ENCODE assay signal across 11 cellular contexts in genomic region chr11:18392434-18393321, GRCh38. TPM values are rescaled to one million over a fixed set of nuclear protein-coding genes. Genes with fewer than 3 reads are reported as not detected.
A peak's percentile ranks its signal among the peaks of the same experiment; 100 is the strongest.
DNase-seq lines count a peak whose midpoint lies in the region; ATAC-seq and TF ChIP-seq lines count a peak whose summit lies in the region.
"Had no signal": no experiment of that assay in that cellular context is flagged by ENCODE, and none has a peak within 500 bp of the region (broad histone marks: within the 10 kb centered on the region; RNA-seq: fewer than 3 reads in every experiment).

No MANE protein-coding gene starts in this region.

- H2AFZ ChIP-seq in OCI-LY7 (ENCODE audit: low read length): no peak overlapping the region

- no peak for ATAC-seq in activated CD4-positive, alpha-beta T cell treated with anti-CD3 and anti-CD28 coated beads for 36 hours
- no peak for ATAC-seq in stimulated activated naive CD8-positive, alpha-beta T cell treated with anti-CD3 and anti-CD28 coated beads, Interleukin-15, Interleukin-2, amounts not matched to agents 100 U/mL and 50 U/mL, for 24 hours
- ATAC-seq in GM21381 (IDR thresholded peaks at IDR 0.05; ENCODE audit: unreplicated experiment) (no peak), GM18909 (IDR thresholded peaks at IDR 0.05; ENCODE audit: poor library complexity, unreplicated experiment) (no peak)

- no peak for TF ChIP-seq EP300 in esophagus muscularis mucosa (IDR thresholded peaks at IDR 0.05)

- H3K27me3 ChIP-seq in esophagus muscularis mucosa: no peaks in the 10 kb centered on the region

- TF ChIP-seq CTCF in esophagus muscularis mucosa (IDR thresholded peaks at IDR 0.05) (no peak), OCI-LY7 (conservative IDR thresholded peaks at IDR 0.05; ENCODE audit: low read length) (no peak)

- no peaks in the 10 kb centered on the region for H3K9me3 Mint-ChIP-seq in activated CD4-positive, alpha-beta T cell treated with anti-CD3 and anti-CD28 coated beads for 36 hours (ENCODE audit: low read depth)
- H3K9me3 Mint-ChIP-seq in T-helper 1 cell treated with Interleukin-12 subunit alpha and Interleukin-12 subunit beta and Interleukin-4 antibody, amounts not matched to agents 30 μg/mL and 1 μg/mL, for 36 hours: no peaks in the 10 kb centered on the region
- H3K9me3 Mint-ChIP-seq: dendritic cell treated with granulocyte-macrophage colony-stimulating factor and Interleukin-4, amounts not matched to agents 40 ng/mL and 50 ng/mL, for 4 days had no signal

- peaks cover 33% of the 10 kb centered on the region for H3K36me3 Mint-ChIP-seq in activated CD4-positive, alpha-beta T cell treated with anti-CD3 and anti-CD28 coated beads for 36 hours (ENCODE audit: low read depth)
- peaks cover 23% of the 10 kb centered on the region for H3K36me3 Mint-ChIP-seq in T-helper 1 cell treated with Interleukin-12 subunit alpha and Interleukin-12 subunit beta and Interleukin-4 antibody, amounts not matched to agents 30 μg/mL and 1 μg/mL, for 36 hours (ENCODE audit: low read depth)

- CTCF ChIA-PET in activated CD4-positive, alpha-beta T cell treated with anti-CD3 and anti-CD28 coated beads for 36 hours (lab: Charles Lee): interaction anchor here (0.6 to 2.0 kb wide), 4 partner anchors 9 to 167 kb away, joined by 3 to 13 read pairs (median 3); no protein-coding TSS in a partner anchor
- CTCF ChIA-PET in OCI-LY7 (lab: Charles Lee; ENCODE audit: unreplicated experiment): no interaction called here

- H3K79me2 ChIP-seq in OCI-LY7 (ENCODE audit: insufficient read depth, low read depth, low read length): peaks cover 46% of the 10 kb centered on the region

- H4K20me1 ChIP-seq in OCI-LY7 (ENCODE audit: insufficient read depth, low read length): peaks cover 13% of the 10 kb centered on the region

- intact Hi-C loops in activated CD4-positive, alpha-beta T cell treated with anti-CD3 and anti-CD28 coated beads for 36 hours (cut with DNase I, micrococcal nuclease): loop anchor here (5.0 to 10.0 kb wide), 4 partner anchors 148 to 850 kb away; partner anchors contain the start of genes E2F8 (in 1 of the 2), SAA2 (in 1 of the 2), SAAL1 (in 1 of the 2) and SPTY2D1 (in 1 of the 2)
- intact Hi-C loops in esophagus muscularis mucosa (cut with DNase I): no loop called here
- intact Hi-C loops in OCI-LY7 (cut with micrococcal nuclease; ENCODE audit: unreplicated experiment): loop anchor here (10.0 kb wide), 1 partner anchor 278 kb away; no protein-coding TSS in a partner anchor

- no peaks in the 10 kb centered on the region for H3K9me3 ChIP-seq in esophagus muscularis mucosa
- H3K9me3 ChIP-seq in OCI-LY7 (ENCODE audit: low read length): no peaks in the 10 kb centered on the region

- H3K9me2 ChIP-seq in OCI-LY7 (ENCODE audit: insufficient read depth, low read length): no peaks in the 10 kb centered on the region

- DNase-seq in activated CD4-positive, alpha-beta T cell treated with anti-CD3 and anti-CD28 coated beads for 36 hours: peak; percentile 48
- no peak for DNase-seq in activated CD4-positive, alpha-beta T cell treated with anti-CD3 and anti-CD28 coated beads, Interleukin-2, amount 50 U/mL, for 1 hour
- DNase-seq in esophagus muscularis mucosa (ENCODE audit: extremely low spot score) (no peak), OCI-LY7 (ENCODE audit: low spot score) (no peak)
- peak; percentile 35 for DNase-seq in stimulated activated naive CD8-positive, alpha-beta T cell treated with anti-CD3 and anti-CD28 coated beads, Interleukin-15, Interleukin-2, amounts not matched to agents 100 U/mL and 50 U/mL, for 24 hours
- DNase-seq: occipital lobe, SHP77 treated with DMSO at 0.1 percent for 48 hours had no signal

- POLR2A ChIA-PET in activated CD4-positive, alpha-beta T cell treated with anti-CD3 and anti-CD28 coated beads for 36 hours (lab: Charles Lee): interaction anchor here (5.2 kb wide), 1 partner anchor 9 kb away, joined by 103 read pairs; no protein-coding TSS in a partner anchor
- POLR2A ChIA-PET in OCI-LY7 (lab: Charles Lee): interaction anchor here (0.6 to 4.4 kb wide), 7 partner anchors 10 to 238 kb away, joined by 3 to 56 read pairs (median 4); partner anchors contain the start of gene GTF2H1

- no peak overlapping the region; the same call in 1 of the 2 replicates for H3K4me2 ChIP-seq in OCI-LY7 (ENCODE audit: low read length)

- peak overlapping the region; percentile 41 for H3K4me3 Mint-ChIP-seq in activated CD4-positive, alpha-beta T cell treated with anti-CD3 and anti-CD28 coated beads for 36 hours
- H3K4me3 Mint-ChIP-seq in T-helper 1 cell treated with Interleukin-12 subunit alpha and Interleukin-12 subunit beta and Interleukin-4 antibody, amounts not matched to agents 30 μg/mL and 1 μg/mL, for 36 hours: peak overlapping the region; percentile 45
- H3K4me3 Mint-ChIP-seq: dendritic cell treated with granulocyte-macrophage colony-stimulating factor and Interleukin-4, amounts not matched to agents 40 ng/mL and 50 ng/mL, for 4 days had no signal

- no peak for TF ChIP-seq POLR2A in esophagus muscularis mucosa (IDR thresholded peaks at IDR 0.05; ENCODE audit: low read depth)

- H3K27me3 Mint-ChIP-seq in activated CD4-positive, alpha-beta T cell treated with anti-CD3 and anti-CD28 coated beads for 36 hours: no peaks in the 10 kb centered on the region
- no peaks in the 10 kb centered on the region for H3K27me3 Mint-ChIP-seq in T-helper 1 cell treated with Interleukin-12 subunit alpha and Interleukin-12 subunit beta and Interleukin-4 antibody, amounts not matched to agents 30 μg/mL and 1 μg/mL, for 36 hours (ENCODE audit: low read depth)
- H3K27me3 Mint-ChIP-seq: dendritic cell treated with granulocyte-macrophage colony-stimulating factor and Interleukin-4, amounts not matched to agents 40 ng/mL and 50 ng/mL, for 4 days had no signal

- H3K4me3 ChIP-seq in esophagus muscularis mucosa (no peak overlapping the region), OCI-LY7 (ENCODE audit: low read depth, low read length, poor library complexity, severe bottlenecking) (no peak overlapping the region)

- peak overlapping the region; percentile 81 for H3K27ac Mint-ChIP-seq in activated CD4-positive, alpha-beta T cell treated with anti-CD3 and anti-CD28 coated beads for 36 hours
- H3K27ac Mint-ChIP-seq in T-helper 1 cell treated with Interleukin-12 subunit alpha and Interleukin-12 subunit beta and Interleukin-4 antibody, amounts not matched to agents 30 μg/mL and 1 μg/mL, for 36 hours: peak overlapping the region; percentile 73

- 80% methylated on average over 4 of the region's 4 CpGs for WGBS in esophagus muscularis mucosa

- H3K27ac ChIP-seq in esophagus muscularis mucosa (replicated peaks in 1 of 4) (peak overlapping the region; percentile 92 to 97 (median 96)), OCI-LY7 (ENCODE audit: low read depth, low read length, poor library complexity, severe bottlenecking) (no peak overlapping the region)

- H3K4me1 ChIP-seq in esophagus muscularis mucosa: peaks cover 15 to 29% (median 27%) of the 10 kb centered on the region in 4 donors
- H3K4me1 ChIP-seq in OCI-LY7 (ENCODE audit: insufficient read depth, low read length, poor library complexity, severe bottlenecking): peaks cover 27% of the 10 kb centered on the region

- no TSS peak for BruUV-seq in OCI-LY7 (replicated peaks; lab: Mats Ljungman, UMichigan)

- H3K36me3 ChIP-seq in esophagus muscularis mucosa (peaks cover 5 to 13% (median 9%) of the 10 kb centered on the region in 4 donors), OCI-LY7 (ENCODE audit: insufficient read depth, low read length) (peaks cover 29% of the 10 kb centered on the region)

- H3K4me1 Mint-ChIP-seq in activated CD4-positive, alpha-beta T cell treated with anti-CD3 and anti-CD28 coated beads for 36 hours: peaks cover 47% of the 10 kb centered on the region
- H3K4me1 Mint-ChIP-seq in T-helper 1 cell treated with Interleukin-12 subunit alpha and Interleukin-12 subunit beta and Interleukin-4 antibody, amounts not matched to agents 30 μg/mL and 1 μg/mL, for 36 hours (ENCODE audit: low read depth): peaks cover 40% of the 10 kb centered on the region

RNA-seq across cellular contexts. Expression of gene LDHA, which starts 1.7 kb away (rescaled TPM):
- 1,000 to 10,000 TPM; 2,310 to 2,803 TPM for total RNA-seq in activated CD4-positive, alpha-beta T cell treated with anti-CD3 and anti-CD28 coated beads for 36 hours
- total RNA-seq in esophagus muscularis mucosa (100 to 1,000 TPM; 399 to 523 (median 446) TPM), OCI-LY7 (2022) (700 and 1,156 TPM in 2 replicates)
- total RNA-seq in OCI-LY7 (2014; rRNA removed; shearing (Covaris generic)): 398 and 399 TPM in 2 replicates

RNA-seq across cellular contexts. Expression of gene LDHC, which starts 19.4 kb away (rescaled TPM):
- total RNA-seq in activated CD4-positive, alpha-beta T cell treated with anti-CD3 and anti-CD28 coated beads for 36 hours: not detected
- total RNA-seq in esophagus muscularis mucosa (not detected), OCI-LY7 (2022) (not detected in 2 replicates)
- not detected in 2 replicates for total RNA-seq in OCI-LY7 (2014; rRNA removed; shearing (Covaris generic))
- total RNA-seq: occipital lobe had no signal

Comparison
In these comparisons a context has a peak if more than half of its experiments do, and no peak if none do; other contexts are left out.
1. DNase-seq: peak in activated CD4-positive, alpha-beta T cell treated with anti-CD3 and anti-CD28 coated beads for 36 hours (single experiment) and stimulated activated naive CD8-positive, alpha-beta T cell treated with anti-CD3 and anti-CD28 coated beads, Interleukin-15, Interleukin-2, amounts not matched to agents 100 U/mL and 50 U/mL, for 24 hours (single experiment); none in activated CD4-positive, alpha-beta T cell treated with anti-CD3 and anti-CD28 coated beads, Interleukin-2, amount 50 U/mL, for 1 hour (single experiment), esophagus muscularis mucosa (single experiment) and OCI-LY7 (single experiment).